ENCODE assay signal across 1 cellular context in the genomic region with DNA sequence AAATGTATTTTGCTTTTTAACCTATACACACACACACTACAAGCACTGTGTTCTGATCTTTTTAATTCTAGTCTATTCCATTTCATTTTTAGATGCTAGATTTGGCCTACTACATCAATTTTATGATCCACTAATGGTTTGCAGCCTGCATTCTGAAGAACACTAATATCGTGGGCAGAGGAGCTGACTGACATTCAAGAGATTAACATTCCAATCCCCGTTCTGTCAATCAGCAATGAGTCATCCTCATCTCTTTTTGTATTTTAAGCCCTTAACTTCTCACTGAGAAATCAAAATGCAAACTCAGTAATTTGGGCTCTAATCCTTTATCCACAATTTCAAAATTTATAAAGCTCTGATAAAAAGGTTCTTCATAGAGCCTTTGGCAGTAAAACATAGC.
TF ChIP-seq lines count a peak whose summit lies in the region.

No MANE protein-coding gene starts in this region.

TF ChIP-seq in GM23338, 12 proteins besides CTCF, POLR2A, EP300 and RAD21 (continued from another document):
- TF ChIP-seq, protein P1, sequence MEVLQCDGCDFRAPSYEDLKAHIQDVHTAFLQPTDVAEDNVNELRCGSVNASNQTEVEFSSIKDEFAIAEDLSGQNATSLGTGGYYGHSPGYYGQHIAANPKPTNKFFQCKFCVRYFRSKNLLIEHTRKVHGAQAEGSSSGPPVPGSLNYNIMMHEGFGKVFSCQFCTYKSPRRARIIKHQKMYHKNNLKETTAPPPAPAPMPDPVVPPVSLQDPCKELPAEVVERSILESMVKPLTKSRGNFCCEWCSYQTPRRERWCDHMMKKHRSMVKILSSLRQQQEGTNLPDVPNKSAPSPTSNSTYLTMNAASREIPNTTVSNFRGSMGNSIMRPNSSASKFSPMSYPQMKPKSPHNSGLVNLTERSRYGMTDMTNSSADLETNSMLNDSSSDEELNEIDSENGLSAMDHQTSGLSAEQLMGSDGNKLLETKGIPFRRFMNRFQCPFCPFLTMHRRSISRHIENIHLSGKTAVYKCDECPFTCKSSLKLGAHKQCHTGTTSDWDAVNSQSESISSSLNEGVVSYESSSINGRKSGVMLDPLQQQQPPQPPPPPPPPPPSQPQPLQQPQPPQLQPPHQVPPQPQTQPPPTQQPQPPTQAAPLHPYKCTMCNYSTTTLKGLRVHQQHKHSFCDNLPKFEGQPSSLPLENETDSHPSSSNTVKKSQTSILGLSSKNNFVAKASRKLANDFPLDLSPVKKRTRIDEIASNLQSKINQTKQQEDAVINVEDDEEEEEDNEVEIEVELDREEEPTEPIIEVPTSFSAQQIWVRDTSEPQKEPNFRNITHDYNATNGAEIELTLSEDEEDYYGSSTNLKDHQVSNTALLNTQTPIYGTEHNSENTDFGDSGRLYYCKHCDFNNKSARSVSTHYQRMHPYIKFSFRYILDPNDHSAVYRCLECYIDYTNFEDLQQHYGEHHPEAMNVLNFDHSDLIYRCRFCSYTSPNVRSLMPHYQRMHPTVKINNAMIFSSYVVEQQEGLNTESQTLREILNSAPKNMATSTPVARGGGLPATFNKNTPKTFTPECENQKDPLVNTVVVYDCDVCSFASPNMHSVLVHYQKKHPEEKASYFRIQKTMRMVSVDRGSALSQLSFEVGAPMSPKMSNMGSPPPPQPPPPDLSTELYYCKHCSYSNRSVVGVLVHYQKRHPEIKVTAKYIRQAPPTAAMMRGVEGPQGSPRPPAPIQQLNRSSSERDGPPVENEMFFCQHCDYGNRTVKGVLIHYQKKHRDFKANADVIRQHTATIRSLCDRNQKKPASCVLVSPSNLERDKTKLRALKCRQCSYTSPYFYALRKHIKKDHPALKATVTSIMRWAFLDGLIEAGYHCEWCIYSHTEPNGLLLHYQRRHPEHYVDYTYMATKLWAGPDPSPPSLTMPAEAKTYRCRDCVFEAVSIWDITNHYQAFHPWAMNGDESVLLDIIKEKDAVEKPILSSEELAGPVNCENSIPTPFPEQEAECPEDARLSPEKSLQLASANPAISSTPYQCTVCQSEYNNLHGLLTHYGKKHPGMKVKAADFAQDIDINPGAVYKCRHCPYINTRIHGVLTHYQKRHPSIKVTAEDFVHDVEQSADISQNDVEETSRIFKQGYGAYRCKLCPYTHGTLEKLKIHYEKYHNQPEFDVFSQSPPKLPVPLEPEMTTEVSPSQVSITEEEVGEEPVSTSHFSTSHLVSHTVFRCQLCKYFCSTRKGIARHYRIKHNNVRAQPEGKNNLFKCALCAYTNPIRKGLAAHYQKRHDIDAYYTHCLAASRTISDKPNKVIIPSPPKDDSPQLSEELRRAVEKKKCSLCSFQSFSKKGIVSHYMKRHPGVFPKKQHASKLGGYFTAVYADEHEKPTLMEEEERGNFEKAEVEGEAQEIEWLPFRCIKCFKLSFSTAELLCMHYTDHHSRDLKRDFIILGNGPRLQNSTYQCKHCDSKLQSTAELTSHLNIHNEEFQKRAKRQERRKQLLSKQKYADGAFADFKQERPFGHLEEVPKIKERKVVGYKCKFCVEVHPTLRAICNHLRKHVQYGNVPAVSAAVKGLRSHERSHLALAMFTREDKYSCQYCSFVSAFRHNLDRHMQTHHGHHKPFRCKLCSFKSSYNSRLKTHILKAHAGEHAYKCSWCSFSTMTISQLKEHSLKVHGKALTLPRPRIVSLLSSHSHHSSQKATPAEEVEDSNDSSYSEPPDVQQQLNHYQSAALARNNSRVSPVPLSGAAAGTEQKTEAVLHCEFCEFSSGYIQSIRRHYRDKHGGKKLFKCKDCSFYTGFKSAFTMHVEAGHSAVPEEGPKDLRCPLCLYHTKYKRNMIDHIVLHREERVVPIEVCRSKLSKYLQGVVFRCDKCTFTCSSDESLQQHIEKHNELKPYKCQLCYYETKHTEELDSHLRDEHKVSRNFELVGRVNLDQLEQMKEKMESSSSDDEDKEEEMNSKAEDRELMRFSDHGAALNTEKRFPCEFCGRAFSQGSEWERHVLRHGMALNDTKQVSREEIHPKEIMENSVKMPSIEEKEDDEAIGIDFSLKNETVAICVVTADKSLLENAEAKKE (CRISPR knock-in tag; IDR thresholded peaks at IDR 0.05): no peak
- TF ChIP-seq, protein P2, sequence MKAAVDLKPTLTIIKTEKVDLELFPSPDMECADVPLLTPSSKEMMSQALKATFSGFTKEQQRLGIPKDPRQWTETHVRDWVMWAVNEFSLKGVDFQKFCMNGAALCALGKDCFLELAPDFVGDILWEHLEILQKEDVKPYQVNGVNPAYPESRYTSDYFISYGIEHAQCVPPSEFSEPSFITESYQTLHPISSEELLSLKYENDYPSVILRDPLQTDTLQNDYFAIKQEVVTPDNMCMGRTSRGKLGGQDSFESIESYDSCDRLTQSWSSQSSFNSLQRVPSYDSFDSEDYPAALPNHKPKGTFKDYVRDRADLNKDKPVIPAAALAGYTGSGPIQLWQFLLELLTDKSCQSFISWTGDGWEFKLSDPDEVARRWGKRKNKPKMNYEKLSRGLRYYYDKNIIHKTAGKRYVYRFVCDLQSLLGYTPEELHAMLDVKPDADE (IDR thresholded peaks at IDR 0.05): no peak
- TF ChIP-seq EZH2phosphoT487 (IDR thresholded peaks at IDR 0.05; ENCODE audit: unreplicated experiment) (no peak), ZNF114 (CRISPR knock-in tag; IDR thresholded peaks at IDR 0.05) (no peak), EZH2 (IDR thresholded peaks at IDR 0.05; ENCODE audit: low read depth, unreplicated experiment) (no peak), CREB1 (CRISPR knock-in tag; IDR thresholded peaks at IDR 0.05; ENCODE audit: low read depth) (no peak)
